ENCODE assay signal across 24 cellular contexts in the genomic region with DNA sequence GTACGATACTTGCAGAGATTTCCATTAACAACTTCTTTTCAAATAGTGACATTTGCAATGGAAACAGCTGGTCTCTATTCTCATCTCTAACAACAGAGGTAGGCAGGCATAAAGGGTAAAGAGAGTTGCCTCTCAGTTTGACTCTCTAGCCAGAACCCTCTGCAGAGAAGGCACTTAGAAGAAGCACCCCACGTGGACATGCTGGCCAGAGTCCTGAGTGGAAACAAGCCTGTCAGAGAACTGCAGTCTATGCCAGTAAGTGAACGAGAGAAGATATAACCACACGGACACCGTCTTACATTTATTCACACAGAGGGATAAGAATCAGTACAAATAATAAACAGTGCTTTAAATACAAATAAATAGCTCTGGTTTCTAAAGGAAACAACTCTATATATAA. TPM values are rescaled to one million over a fixed set of nuclear protein-coding genes. Genes with fewer than 3 reads are reported as not detected.
"Had no signal": no experiment of that assay in that cellular context is flagged by ENCODE, and none has a peak within 500 bp of the region (broad histone marks: within the 10 kb centered on the region; RNA-seq: fewer than 3 reads in every experiment).

No MANE protein-coding gene starts in this region.

- H3K4me3 ChIP-seq: breast epithelium, MG63, Peyer's patch had no signal

- H3K9me3 ChIP-seq: breast epithelium, MG63, Peyer's patch had no signal

- DNase-seq: activated B cell treated with CpG ODN at 0.5 μM for 24 hours; activated CD4-positive, alpha-beta T cell treated with anti-CD3 and anti-CD28 coated beads for 1 hour; activated CD4-positive, alpha-beta T cell treated with anti-CD3 and anti-CD28 coated beads, Interleukin-2, amount 10 ng/mL, durations not matched to agents 24 days and 14 days; activated CD4-positive, alpha-beta T cell treated with anti-CD3 and anti-CD28 coated beads, Interleukin-2, amount 50 U/mL, for 48 hours; activated CD8-positive, alpha-beta memory T cell treated with anti-CD3 and anti-CD28 coated beads, Interleukin-2, amount 10 ng/mL, durations not matched to agents 7 days and 5 days; activated effector memory CD4-positive, alpha-beta T cell treated with Interleukin-2 at 50 U/mL for 16 hours; activated naive CD4-positive, alpha-beta T cell; activated T-cell treated with anti-CD3 and anti-CD28 coated beads, Interleukin-2, amount 50 U/mL, for 24 hours; aorta; MG63; MV-4-11; NCI-H1092 treated with DMSO at 0.1 percent for 48 hours; NCI-H1417 treated with DMSO at 0.1 percent for 48 hours; NCI-H1694 treated with DMSO at 0.1 percent for 48 hours; NCI-H2029 treated with DMSO at 0.1 percent for 48 hours; NCI-H345; NCI-H510A; NCI-H526 treated with DMSO at 0.1 percent for 48 hours; NCI-H82; NK-92 treated with Interleukin-12 subunit alpha and Interleukin-12 subunit beta, amount 100 ng/mL, for 24 hours; Peyer's patch; SHP77 treated with DMSO at 0.1 percent for 48 hours had no signal

- ATAC-seq: activated CD8-positive, alpha-beta memory T cell treated with anti-CD3 and anti-CD28 coated beads, Interleukin-2, amount 10 ng/mL, durations not matched to agents 7 days and 5 days had no signal

- H3K27me3 ChIP-seq: breast epithelium, MG63, Peyer's patch had no signal

- H3K4me1 ChIP-seq: breast epithelium, Peyer's patch had no signal

- H3K27ac ChIP-seq: breast epithelium, Peyer's patch, RWPE1 had no signal

RNA-seq across cellular contexts. Expression of a gene that starts 11.0 kb away (rescaled TPM):
- total RNA-seq: activated B cell treated with CpG ODN at 0.5 μM for 24 hours; activated CD4-positive, alpha-beta T cell treated with anti-CD3 and anti-CD28 coated beads, Interleukin-2, amount 10 ng/mL, durations not matched to agents 24 days and 14 days; activated CD8-positive, alpha-beta memory T cell treated with anti-CD3 and anti-CD28 coated beads, Interleukin-2, amount 10 ng/mL, durations not matched to agents 7 days and 5 days had no signal
